19 cellular contexts compared by ENCODE assay signal in the genomic region with DNA sequence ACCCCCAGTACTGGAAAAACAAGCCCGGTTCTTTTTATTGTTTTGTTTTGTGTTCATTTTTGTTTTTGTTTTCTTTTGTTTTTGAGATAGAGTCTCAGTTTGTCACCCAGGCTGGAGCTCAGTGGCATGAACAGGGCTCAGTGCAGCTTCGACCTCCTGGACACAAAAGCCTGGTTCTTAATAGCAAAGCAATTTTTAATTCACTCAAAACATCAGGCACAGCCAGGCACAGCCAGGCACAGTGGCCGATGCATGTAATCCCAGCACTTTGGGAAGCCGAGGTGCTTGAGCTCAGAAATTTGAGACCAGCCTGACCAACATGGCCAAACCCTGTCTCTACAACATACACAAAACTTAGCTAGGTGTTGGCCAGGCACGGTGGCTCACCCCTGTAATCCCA.
"Had no signal": no experiment of that assay in that cellular context is flagged by ENCODE, and none has a peak within 500 bp of the region (broad histone marks: within the 10 kb centered on the region; RNA-seq: fewer than 3 reads in every experiment).

No MANE protein-coding gene starts in this region.

- H3K27me3 ChIP-seq: heart left ventricle, neural progenitor cell, stomach had no signal

- H3K4me3 Mint-ChIP-seq: activated naive CD4-positive, alpha-beta T cell treated with anti-CD3 and anti-CD28 coated beads, Interleukin-2, amount 50 U/mL, for 24 hours; activated T-cell treated with anti-CD3 and anti-CD28 coated beads, Interleukin-2, amount 50 U/mL, for 72 hours; naive B cell; neural progenitor cell; stimulated activated effector memory CD8-positive, alpha-beta T cell treated with anti-CD3 and anti-CD28 coated beads, Interleukin-12 subunit alpha, Interleukin-12 subunit beta, amount 100 ng/mL, for 72 hours had no signal

- H3K36me3 Mint-ChIP-seq: activated naive CD4-positive, alpha-beta T cell treated with anti-CD3 and anti-CD28 coated beads, Interleukin-2, amount 50 U/mL, for 24 hours; stimulated activated effector memory CD8-positive, alpha-beta T cell treated with anti-CD3 and anti-CD28 coated beads, Interleukin-12 subunit alpha, Interleukin-12 subunit beta, amount 100 ng/mL, for 72 hours had no signal

- H3K4me1 Mint-ChIP-seq: activated naive CD4-positive, alpha-beta T cell treated with anti-CD3 and anti-CD28 coated beads, Interleukin-2, amount 50 U/mL, for 24 hours had no signal

- H3K27me3 Mint-ChIP-seq: activated naive CD4-positive, alpha-beta T cell treated with anti-CD3 and anti-CD28 coated beads, Interleukin-2, amount 50 U/mL, for 24 hours; naive B cell had no signal

- H3K27ac Mint-ChIP-seq: activated naive CD4-positive, alpha-beta T cell treated with anti-CD3 and anti-CD28 coated beads, Interleukin-2, amount 50 U/mL, for 24 hours; activated T-cell treated with anti-CD3 and anti-CD28 coated beads, Interleukin-2, amount 50 U/mL, for 72 hours; naive B cell; neural progenitor cell; stimulated activated effector memory CD8-positive, alpha-beta T cell treated with anti-CD3 and anti-CD28 coated beads, Interleukin-12 subunit alpha, Interleukin-12 subunit beta, amount 100 ng/mL, for 72 hours had no signal

- H3K9me3 Mint-ChIP-seq: activated naive CD4-positive, alpha-beta T cell treated with anti-CD3 and anti-CD28 coated beads, Interleukin-2, amount 50 U/mL, for 24 hours; activated T-cell treated with anti-CD3 and anti-CD28 coated beads, Interleukin-2, amount 50 U/mL, for 72 hours; neural progenitor cell; stimulated activated effector memory CD8-positive, alpha-beta T cell treated with anti-CD3 and anti-CD28 coated beads, Interleukin-12 subunit alpha, Interleukin-12 subunit beta, amount 100 ng/mL, for 72 hours had no signal

- H3K36me3 ChIP-seq: neural progenitor cell had no signal

- H3K27ac ChIP-seq: neural progenitor cell, VCaP had no signal

- DNase-seq: activated CD4-positive, CD25-positive, alpha-beta regulatory T cell treated with anti-CD3 and anti-CD28 coated beads, Interleukin-2, amount 50 U/mL, for 72 hours; activated CD8-positive, alpha-beta memory T cell treated with anti-CD3 and anti-CD28 coated beads for 24 hours; activated CD8-positive, alpha-beta memory T cell treated with anti-CD3 and anti-CD28 coated beads, Interleukin-2, amount 50 U/mL, for 48 hours; activated gamma-delta T cell; activated T-cell treated with anti-CD3 and anti-CD28 coated beads, Interleukin-2, amount 50 U/mL, for 72 hours; foreskin melanocyte; heart left ventricle; left ventricle myocardium superior; naive B cell; stimulated activated CD4-positive, alpha-beta T cell treated with anti-CD3 and anti-CD28 coated beads, Interleukin-4, amount 100 ng/mL, for 24 hours; stomach; SW 1271; T-helper 2 cell had no signal

- H2AFZ ChIP-seq: neural progenitor cell had no signal

- H3K4me2 ChIP-seq: neural progenitor cell had no signal

- H3K9me3 ChIP-seq: mucosa of descending colon, stomach had no signal

- ATAC-seq: activated T-cell treated with anti-CD3 and anti-CD28 coated beads, Interleukin-2, amount 50 U/mL, for 72 hours; heart left ventricle; left ventricle myocardium superior; mucosa of descending colon; sciatic nerve; stimulated activated effector memory CD8-positive, alpha-beta T cell treated with anti-CD3 and anti-CD28 coated beads, Interleukin-12 subunit alpha, Interleukin-12 subunit beta, amount 100 ng/mL, for 72 hours had no signal

- H3K4me3 ChIP-seq: heart left ventricle, mucosa of descending colon, neural progenitor cell, stomach had no signal
